8 cellular contexts compared by ENCODE assay signal in genomic region chr20:31572042-31572700, GRCh38. TPM values are rescaled to one million over a fixed set of nuclear protein-coding genes. Genes with fewer than 3 reads are reported as not detected.
A peak's percentile ranks its signal among the peaks of the same experiment; 100 is the strongest.
DNase-seq lines count a peak whose midpoint lies in the region; ATAC-seq, FAIRE-seq and TF ChIP-seq lines count a peak whose summit lies in the region.

No MANE protein-coding gene starts in this region.

- TF ChIP-seq POLR2A in endothelial cell of umbilical vein (IDR thresholded peaks at IDR 0.05; ENCODE audit: low read depth, low read length), result no peak

- H3K79me2 ChIP-seq in OCI-LY3 (ENCODE audit: low read length) (no peaks in the 10 kb centered on the region), endothelial cell of umbilical vein (ENCODE audit: control insufficient read depth, insufficient read depth, low read length) (no peaks in the 10 kb centered on the region), osteoblast (ENCODE audit: insufficient read depth, low read length) (peaks cover 3% of the 10 kb centered on the region)

- H3K27me3 ChIP-seq in OCI-LY3 (ENCODE audit: low read depth, low read length) (no peaks in the 10 kb centered on the region), endothelial cell of umbilical vein (ENCODE audit: control insufficient read depth in 2 of 2, insufficient read depth in 2 of 2, low read length in 2 of 2) (no peaks in the 10 kb centered on the region), osteoblast (ENCODE audit: insufficient read depth, low read length) (no peaks in the 10 kb centered on the region)

- intact Hi-C loops in endothelial cell of umbilical vein (cut with micrococcal nuclease), result loop anchor here (1.0 kb wide), 2 partner anchors 12 to 38 kb away; no protein-coding TSS in a partner anchor

- CTCF ChIA-PET in AG04449 (lab: Yijun Ruan, JAX), result interaction anchor here (1.5 to 30.9 kb wide), 4 partner anchors 12 to 37 kb away, joined by 3 to 1856 read pairs (median 122); partner anchors contain the start of gene ID1
- CTCF ChIA-PET in endothelial cell of umbilical vein (lab: Charles Lee), result interaction anchor here (1.7 to 30.9 kb wide), 5 partner anchors 9 to 62 kb away, joined by 8 to 1817 read pairs (median 21); partner anchors contain the start of gene ID1

- H3K9me1 ChIP-seq in endothelial cell of umbilical vein (replicated peaks; ENCODE audit: control insufficient read depth, extremely low read depth, insufficient read depth, low read length), result no peaks in the 10 kb centered on the region

- H3K4me3 ChIP-seq in AG04449 (ENCODE audit: low read depth, low read length), result peak overlapping the region; percentile 41; the same call in 1 of the 2 replicates
- peak overlapping the region; percentile 77 for H3K4me3 ChIP-seq in OCI-LY3 (ENCODE audit: low read length)
- no peak overlapping the region for H3K4me3 ChIP-seq in endothelial cell of umbilical vein (replicated peaks in 1 of 3; ENCODE audit: insufficient read depth in 1 of 3, low read depth in 1 of 3, low read length in 3 of 3)
- H3K4me3 ChIP-seq in osteoblast (ENCODE audit: insufficient read depth, low read length), result peak overlapping the region; percentile 81

- POLR2A ChIA-PET in AG04449 (lab: Yijun Ruan, JAX), result interaction anchor here (0.8 to 4.4 kb wide), 8 partner anchors 12 to 40 kb away, joined by 3 to 51 read pairs (median 10); partner anchors contain the start of gene ID1
- POLR2A ChIA-PET in endothelial cell of umbilical vein (lab: Charles Lee), result interaction anchor here (0.8 to 2.7 kb wide), 6 partner anchors 33 to 151 kb away, joined by 3 to 48 read pairs (median 6); partner anchors contain the start of gene ID1

- peak overlapping the region; percentile 10; the same call in 1 of the 2 replicates for H2AFZ ChIP-seq in OCI-LY3 (ENCODE audit: low read depth, low read length)
- no peak overlapping the region for H2AFZ ChIP-seq in endothelial cell of umbilical vein (ENCODE audit: low read depth, low read length)
- H2AFZ ChIP-seq in osteoblast (ENCODE audit: low read length), result peak overlapping the region; percentile 52

- BruUV-seq in endothelial cell of umbilical vein (replicated peaks; lab: Mats Ljungman, UMichigan), result TSS peak; percentile 87

- no peaks in the 10 kb centered on the region for H4K20me1 ChIP-seq in OCI-LY3 (ENCODE audit: insufficient read depth, low read length)
- H4K20me1 ChIP-seq in endothelial cell of umbilical vein (replicated peaks; ENCODE audit: control insufficient read depth, extremely low read depth, insufficient read depth, low read length), result no peaks in the 10 kb centered on the region
- H4K20me1 ChIP-seq in osteoblast (ENCODE audit: insufficient read depth, low read length), result no peaks in the 10 kb centered on the region

- peak overlapping the region; percentile 87 for H3K4me2 ChIP-seq in OCI-LY3 (ENCODE audit: low read length)
- peak overlapping the region; percentile 47 for H3K4me2 ChIP-seq in endothelial cell of umbilical vein (ENCODE audit: insufficient read depth, low read length)
- peak overlapping the region; percentile 73 for H3K4me2 ChIP-seq in osteoblast (ENCODE audit: insufficient read depth, low read length)

- H3K9ac ChIP-seq in OCI-LY3 (ENCODE audit: low read length) (peak overlapping the region; percentile 77), endothelial cell of umbilical vein (replicated peaks; ENCODE audit: extremely low read depth, insufficient read depth, low read length) (peak overlapping the region; percentile 65)

- no peak for FAIRE-seq in endothelial cell of umbilical vein (lab: Jason Lieb, UNC)

- H3K9me3 ChIP-seq in OCI-LY3 (ENCODE audit: insufficient read depth, low read length), result no peaks in the 10 kb centered on the region
- no peaks in the 10 kb centered on the region for H3K9me3 ChIP-seq in endothelial cell of umbilical vein (replicated peaks; ENCODE audit: control insufficient read depth, insufficient read depth, low read length)
- no peaks in the 10 kb centered on the region for H3K9me3 ChIP-seq in osteoblast (ENCODE audit: low read depth, low read length)

- H3K4me1 ChIP-seq in OCI-LY3 (ENCODE audit: low read length) (peaks cover 24% of the 10 kb centered on the region), endothelial cell of umbilical vein (ENCODE audit: control insufficient read depth, extremely low read depth, insufficient read depth, low read length) (peaks cover 43% of the 10 kb centered on the region), osteoblast (ENCODE audit: insufficient read depth, low read length) (peaks cover 44% of the 10 kb centered on the region)

- peaks cover 13% of the 10 kb centered on the region for H3K36me3 ChIP-seq in OCI-LY3 (replicated peaks; ENCODE audit: low read depth, low read length)
- H3K36me3 ChIP-seq in endothelial cell of umbilical vein (ENCODE audit: control insufficient read depth in 2 of 2, extremely low read depth in 1 of 2, insufficient read depth in 2 of 2, low read length in 2 of 2), result no peaks in the 10 kb centered on the region
- peaks cover 8% of the 10 kb centered on the region for H3K36me3 ChIP-seq in osteoblast (ENCODE audit: insufficient read depth, low read length)

- dilution Hi-C loops in endothelial cell of umbilical vein (cut with MboI; ENCODE audit: extremely low pct_ligation_motif_present, low sequenced_read_pairs), result no loop called here

- TF ChIP-seq CTCF in AG04449 (IDR thresholded peaks at IDR 0.05; ENCODE audit: insufficient read depth, low read length, missing control alignments), result no peak
- TF ChIP-seq CTCF in OCI-LY3 (IDR thresholded peaks at IDR 0.05; ENCODE audit: low read depth, low read length), result no peak
- TF ChIP-seq CTCF in endothelial cell of umbilical vein (IDR thresholded peaks at IDR 0.05; ENCODE audit: extremely low read depth in 1 of 2, insufficient read depth in 1 of 2, low read depth in 1 of 2, low read length in 2 of 2), result no peak
- no peak for TF ChIP-seq CTCF in osteoblast (IDR thresholded peaks at IDR 0.05; ENCODE audit: extremely low read depth, low read depth, low read length)

- ATAC-seq in GM19397 (IDR thresholded peaks at IDR 0.05; ENCODE audit: unreplicated experiment), result peak; percentile 1

- DNase-seq in AG04449 (ENCODE audit: low read depth, low spot score), result no peak
- no peak for DNase-seq in endothelial cell of umbilical vein (ENCODE audit: low read depth, low spot score)
- DNase-seq in osteoblast (ENCODE audit: insufficient read length, low spot score, missing footprints), result no peak
- DNase-seq in epidermal melanocyte (ENCODE audit: insufficient read length, low spot score), result no peak
- no peak for DNase-seq in NK-92 (lab: John Stamatoyannopoulos, UW; ENCODE audit: unreplicated experiment)
- no peak for DNase-seq in kidney glomerular epithelial cell (lab: John Stamatoyannopoulos, UW)

- H3K27ac ChIP-seq in OCI-LY3 (ENCODE audit: low read length) (peak overlapping the region; percentile 63), endothelial cell of umbilical vein (ENCODE audit: insufficient read depth, low read depth, low read length) (peak overlapping the region; percentile 93), osteoblast (ENCODE audit: low read depth, low read length) (peak overlapping the region; percentile 93)

TF ChIP-seq in endothelial cell of umbilical vein, 7 proteins besides CTCF, POLR2A, EP300 and RAD21:
- no peak for TF ChIP-seq GATA2 (IDR thresholded peaks at IDR 0.05; ENCODE audit: insufficient read depth, insufficient read length, low read depth, low read length)
- no peak for TF ChIP-seq MYC (IDR thresholded peaks at IDR 0.05; ENCODE audit: low read depth, low read length)
- no peak for TF ChIP-seq JUN (IDR thresholded peaks at IDR 0.05; ENCODE audit: borderline replicate concordance, insufficient read depth, insufficient read length, low read depth)

RNA-seq across cellular contexts. Expression of gene ID1, which starts 32.9 kb away (rescaled TPM):
- total RNA-seq in endothelial cell of umbilical vein (64.4 and 78.9 TPM in 2 replicates), osteoblast (56.3 and 82.5 TPM in 2 replicates)
- 152 and 182 TPM in 2 replicates for polyA plus RNA-seq in endothelial cell of umbilical vein
- polyA plus RNA-seq in endothelial cell of umbilical vein (2011; cell fraction: cytosol; rRNA removed), result 78.6 and 160 TPM in 2 replicates
- polyA plus RNA-seq in endothelial cell of umbilical vein (2011; cell fraction: nucleus; rRNA removed), result 317 and 470 TPM in 2 replicates
- 67.3 and 67.6 TPM in 2 replicates for polyA plus RNA-seq in endothelial cell of umbilical vein (2012)
- 41.5 and 55.2 TPM in 2 replicates for polyA minus RNA-seq in endothelial cell of umbilical vein
- 500 TPM for polyA minus RNA-seq in endothelial cell of umbilical vein (2011; cell fraction: cytosol; rRNA and poly(A)+ RNA removed)
- 83.0 and 266 TPM in 2 replicates for polyA minus RNA-seq in endothelial cell of umbilical vein (2011; cell fraction: nucleus; rRNA and poly(A)+ RNA removed)

RNA-seq across cellular contexts. Expression of gene HM13, which starts 57.9 kb away (rescaled TPM):
- total RNA-seq in endothelial cell of umbilical vein (188 and 211 TPM in 2 replicates), osteoblast (85.8 and 91.1 TPM in 2 replicates)
- polyA plus RNA-seq in endothelial cell of umbilical vein, result 218 and 265 TPM in 2 replicates
- 168 and 180 TPM in 2 replicates for polyA plus RNA-seq in endothelial cell of umbilical vein (2011; cell fraction: cytosol; rRNA removed)
- 144 and 177 TPM in 2 replicates for polyA plus RNA-seq in endothelial cell of umbilical vein (2011; cell fraction: nucleus; rRNA removed)
- polyA plus RNA-seq in endothelial cell of umbilical vein (2012), result 174 and 184 TPM in 2 replicates
- 183 and 206 TPM in 2 replicates for polyA minus RNA-seq in endothelial cell of umbilical vein
- polyA minus RNA-seq in endothelial cell of umbilical vein (2011; cell fraction: cytosol; rRNA and poly(A)+ RNA removed), result 141 TPM
- polyA minus RNA-seq in endothelial cell of umbilical vein (2011; cell fraction: nucleus; rRNA and poly(A)+ RNA removed), result 126 and 153 TPM in 2 replicates

Comparison
In these comparisons a context has a peak if more than half of its experiments do, and no peak if none do; other contexts are left out.
1. H3K4me3 ChIP-seq: peak in AG04449 (single experiment), OCI-LY3 (single experiment) and osteoblast (single experiment); none in endothelial cell of umbilical vein (0 of 3).
2. Peak in every context shown above with its lines, with median percentiles within 50 percentile points of each other: H3K27ac ChIP-seq and H3K4me2 ChIP-seq.